In genomic region chr1:244456586-244456985, GRCh38 we compare ENCODE assay signal across 18 cellular contexts.
"Had no signal": no experiment of that assay in that cellular context is flagged by ENCODE, and none has a peak within 500 bp of the region (broad histone marks: within the 10 kb centered on the region; RNA-seq: fewer than 3 reads in every experiment).

No MANE protein-coding gene starts in this region.

- H3K36me3 ChIP-seq: heart left ventricle, right atrium auricular region, sigmoid colon, suprapubic skin, thyroid gland had no signal

- H3K27me3 ChIP-seq: heart left ventricle, neutrophil, right atrium auricular region, sigmoid colon, suprapubic skin, thyroid gland had no signal

- H3K27ac Mint-ChIP-seq: naive thymus-derived CD4-positive, alpha-beta T cell; nephron progenitor cell; type B pancreatic cell had no signal

- ATAC-seq: heart left ventricle; naive thymus-derived CD4-positive, alpha-beta T cell; stimulated activated naive CD8-positive, alpha-beta T cell treated with anti-CD3 and anti-CD28 coated beads, Interleukin-15, Interleukin-2, amounts not matched to agents 100 U/mL and 50 U/mL, for 24 hours had no signal

- H3K27me3 Mint-ChIP-seq: naive thymus-derived CD4-positive, alpha-beta T cell; type B pancreatic cell had no signal

- H3K4me3 Mint-ChIP-seq: endodermal cell; naive thymus-derived CD4-positive, alpha-beta T cell; nephron progenitor cell; type B pancreatic cell had no signal

- DNase-seq: effector CD4-positive, alpha-beta T cell; endodermal cell; heart left ventricle; hippocampal formation; mesendoderm; naive thymus-derived CD4-positive, alpha-beta T cell; nephron progenitor cell; sigmoid colon; stimulated activated CD4-positive, alpha-beta T cell treated with anti-CD3 and anti-CD28 coated beads, Interleukin-12 subunit alpha, Interleukin-12 subunit beta, amount 100 ng/mL, for 4 hours; stimulated activated CD4-positive, alpha-beta T cell treated with anti-CD3 and anti-CD28 coated beads, Interleukin-2, amount 100 ng/mL, for 48 hours; stimulated activated naive CD8-positive, alpha-beta T cell treated with anti-CD3 and anti-CD28 coated beads, Interleukin-15, Interleukin-2, amounts not matched to agents 100 U/mL and 50 U/mL, for 24 hours; thyroid gland had no signal

- H3K27ac ChIP-seq: coronary artery, heart left ventricle, neutrophil, right atrium auricular region, sigmoid colon, skin epidermis, suprapubic skin, thyroid gland had no signal

- H3K9me3 ChIP-seq: heart left ventricle, neutrophil, right atrium auricular region, sigmoid colon, suprapubic skin, thyroid gland had no signal

- H3K4me3 ChIP-seq: coronary artery, heart left ventricle, right atrium auricular region, sigmoid colon, skin epidermis, suprapubic skin, thyroid gland had no signal
